14 cellular contexts compared by ENCODE assay signal in the genomic region with DNA sequence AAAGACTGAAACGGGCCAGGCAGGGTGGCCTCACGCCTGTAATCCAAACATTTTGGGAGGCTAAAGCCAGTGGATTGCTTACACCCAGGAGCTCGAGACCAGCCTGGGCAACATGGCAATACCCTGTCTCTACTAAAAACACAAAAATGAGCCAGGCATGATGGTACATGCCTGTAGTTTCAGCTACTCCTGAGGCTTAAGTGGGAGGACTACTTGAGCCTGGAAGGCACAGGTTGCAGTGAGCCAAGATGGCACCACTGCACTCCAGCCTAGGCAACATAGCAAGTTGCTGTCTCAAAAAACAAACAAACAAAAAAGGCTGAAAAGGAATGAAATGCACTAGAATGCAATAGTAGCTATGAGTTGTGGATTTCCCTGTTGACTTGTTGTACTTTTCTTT.
DNase-seq lines count a peak whose midpoint lies in the region; ATAC-seq and TF ChIP-seq lines count a peak whose summit lies in the region.
"Had no signal": no experiment of that assay in that cellular context is flagged by ENCODE, and none has a peak within 500 bp of the region (broad histone marks: within the 10 kb centered on the region; RNA-seq: fewer than 3 reads in every experiment).

No MANE protein-coding gene starts in this region.

- H3K4me1 ChIP-seq in DND-41 (ENCODE audit: insufficient read depth, low read length) (no peaks in the 10 kb centered on the region), IMR-90 (ENCODE audit: control insufficient read depth, insufficient read depth, low read length) (peaks cover 3% of the 10 kb centered on the region; the same call in 1 of the 2 replicates)
- H3K4me1 ChIP-seq: BE2C had no signal

- H3K18ac ChIP-seq in IMR-90 (ENCODE audit: low read depth, low read length): no peak overlapping the region

- POLR2A ChIA-PET in IMR-90 (lab: Charles Lee; ENCODE audit: unreplicated experiment): no interaction called here

- H3K36me3 ChIP-seq in DND-41 (ENCODE audit: insufficient read depth, low read length) (peaks cover 10% of the 10 kb centered on the region), IMR-90 (ENCODE audit: control insufficient read depth, insufficient read depth, low read length) (0 out of 2 replicates have a peak, but pooled peaks cover 1% of the 10 kb centered on the region)
- H3K36me3 ChIP-seq: BE2C had no signal

- H3K27me3 Mint-ChIP-seq in brain (no peaks in the 10 kb centered on the region), type B pancreatic cell (no peaks in the 10 kb centered on the region)
- H3K27me3 Mint-ChIP-seq: CD4-positive, alpha-beta memory T cell had no signal

- H3K79me2 ChIP-seq in DND-41 (ENCODE audit: insufficient read depth, low read length): peaks cover 100% of the 10 kb centered on the region

- in situ Hi-C loops in IMR-90 (cut with MboI; ENCODE audit: low sequenced_read_pairs): no loop called here

- peaks cover 13 to 61% of the 10 kb centered on the region in 2 experiments; a peak in 3 of 4 replicates for H3K79me1 ChIP-seq in IMR-90 (ENCODE audit: low read depth in 1 of 2, low read length in 2 of 2)

- no peak for TF ChIP-seq RAD21 in IMR-90 (IDR thresholded peaks at IDR 0.05; ENCODE audit: low read length)

- no peak overlapping the region for H2BK120ac ChIP-seq in IMR-90 (ENCODE audit: low read depth, low read length)

- BruUV-seq in IMR-90 (replicated peaks; lab: Mats Ljungman, UMichigan): no TSS peak

- DNase-seq in DND-41 (no peak), IMR-90 (no peak), NCI-H82 (lab: John Stamatoyannopoulos, UW) (no peak), type B pancreatic cell (ENCODE audit: extremely low spot score, unreplicated experiment) (no peak), A172 (ENCODE audit: low spot score) (no peak)
- DNase-seq: BE2C; CD4-positive, alpha-beta memory T cell; DMS79; EL had no signal

- CTCF ChIA-PET in IMR-90 (lab: Yijun Ruan, JAX): no interaction called here

- intact Hi-C loops in IMR-90 (cut with micrococcal nuclease): no loop called here

- H3K27ac ChIP-seq in DND-41 (ENCODE audit: low read length) (no peak overlapping the region), IMR-90 (ENCODE audit: insufficient read depth, low read length) (no peak overlapping the region)
- H3K27ac ChIP-seq: A549, C4-2B had no signal

- H3K36me3 Mint-ChIP-seq in brain: peaks cover 41% of the 10 kb centered on the region
- H3K36me3 Mint-ChIP-seq in type B pancreatic cell: peaks cover 11% of the 10 kb centered on the region

- peaks cover 23% of the 10 kb centered on the region; the same call in 1 of the 2 replicates for H4K20me1 ChIP-seq in DND-41 (ENCODE audit: insufficient read depth, low read length)
- H4K20me1 ChIP-seq in IMR-90 (ENCODE audit: insufficient read depth, low read length): no peaks in the 10 kb centered on the region; the same call in none of the 2 replicates

- H4K8ac ChIP-seq in IMR-90 (ENCODE audit: low read depth in 2 of 2, low read length in 2 of 2): 0 out of 4 replicates have a peak overlapping the region, but pooled peaks of 1 of the 2 experiments have one; percentile 2

- dilution Hi-C loops in IMR-90 (cut with HindIII; ENCODE audit: low sequenced_read_pairs, unreplicated experiment): no loop called here

- no peak overlapping the region for H3K56ac ChIP-seq in IMR-90 (ENCODE audit: extremely low read depth, insufficient read depth, low read length)

- H2AK9ac ChIP-seq in IMR-90 (replicated peaks; ENCODE audit: low read depth, low read length, poor library complexity): no peak overlapping the region

- no peak overlapping the region for H2BK15ac ChIP-seq in IMR-90 (ENCODE audit: low read depth, low read length)

- H3K27ac Mint-ChIP-seq in brain: peak overlapping the region in 4 of 5 experiments; percentile 70 to 99 (median 96)
- no peak overlapping the region for H3K27ac Mint-ChIP-seq in type B pancreatic cell
- H3K27ac Mint-ChIP-seq: CD4-positive, alpha-beta memory T cell had no signal

- H3K4me3 ChIP-seq in DND-41 (ENCODE audit: low read depth in 1 of 2, low read length in 2 of 2): no peak overlapping the region
- H3K4me3 ChIP-seq in IMR-90 (ENCODE audit: insufficient read depth, low read depth, low read length): no peak overlapping the region
- H3K4me3 ChIP-seq: A549, HAP-1 had no signal

- TF ChIP-seq CTCF in DND-41 (IDR thresholded peaks at IDR 0.05; ENCODE audit: borderline replicate concordance, extremely low read depth, low read length, poor library complexity, severe bottlenecking) (no peak), IMR-90 (conservative IDR thresholded peaks at IDR 0.05; ENCODE audit: low read depth, low read length) (no peak), brain (conservative IDR thresholded peaks at IDR 0.05) (no peak), type B pancreatic cell (conservative IDR thresholded peaks at IDR 0.05) (no peak)

- 67% methylated on average over 2 of the region's 3 CpGs; no CpG with 5 or more reads in 1 of the 2 experiments for WGBS in IMR-90 (ENCODE audit: extremely low coverage in 2 of 2, insufficient read length in 1 of 2), 2 experiments

- H3K9ac ChIP-seq in DND-41 (ENCODE audit: low read depth, low read length) (no peak overlapping the region), IMR-90 (ENCODE audit: low read depth, low read length) (no peak overlapping the region)

- H3K27me3 ChIP-seq in DND-41 (ENCODE audit: insufficient read depth, low read length, poor library complexity) (no peaks in the 10 kb centered on the region), IMR-90 (ENCODE audit: control insufficient read depth, insufficient read depth, low read length) (no peaks in the 10 kb centered on the region)
- H3K27me3 ChIP-seq: BE2C had no signal

- H3K4me2 ChIP-seq in DND-41 (ENCODE audit: insufficient read depth, low read length): no peak overlapping the region
- H3K4me2 ChIP-seq in IMR-90 (ENCODE audit: low read depth, low read length): no peak overlapping the region
- H3K4me2 ChIP-seq: A549 had no signal

- no peak for TF ChIP-seq POLR2A in IMR-90 (IDR thresholded peaks at IDR 0.05; ENCODE audit: low read depth, low read length)

- H3K4me3 Mint-ChIP-seq in brain (peak overlapping the region in 2 of 5 experiments; percentile 24 to 28), type B pancreatic cell (no peak overlapping the region)
- H3K4me3 Mint-ChIP-seq: CD4-positive, alpha-beta memory T cell had no signal

- H2AK5ac ChIP-seq in IMR-90 (ENCODE audit: low read depth, low read length): peak overlapping the region; percentile 45; the same call in 1 of the 2 replicates

- H3K14ac ChIP-seq in IMR-90 (replicated peaks; ENCODE audit: low read depth, low read length): no peak overlapping the region; the same call in 1 of the 2 replicates

- no peak overlapping the region for H4K5ac ChIP-seq in IMR-90 (ENCODE audit: low read depth, low read length)

- no peak overlapping the region for H4K91ac ChIP-seq in IMR-90 (ENCODE audit: insufficient read depth, low read depth, low read length)

- 0 out of 2 replicates have a peak, but pooled peaks cover 4% of the 10 kb centered on the region for H3K9me1 ChIP-seq in IMR-90 (ENCODE audit: insufficient read depth, low read length)

- H3K9me3 ChIP-seq in DND-41 (ENCODE audit: insufficient read depth, low read length, severe bottlenecking) (peaks cover 28% of the 10 kb centered on the region), IMR-90 (ENCODE audit: control insufficient read depth, insufficient read depth, low read length) (peaks cover 5% of the 10 kb centered on the region; the same call in 1 of the 2 replicates)
- H3K9me3 ChIP-seq: BE2C had no signal

- no peak overlapping the region for H2BK5ac ChIP-seq in IMR-90 (ENCODE audit: low read depth, low read length, poor library complexity, severe bottlenecking)

- H3K9me3 Mint-ChIP-seq in brain (peaks cover 19 to 41% (median 35%) of the 10 kb centered on the region in 5 experiments), type B pancreatic cell (peaks cover 7% of the 10 kb centered on the region)

- H2AFZ ChIP-seq in DND-41 (ENCODE audit: low read depth, low read length) (no peak overlapping the region), IMR-90 (replicated peaks; ENCODE audit: low read length, poor library complexity) (no peak overlapping the region)

- no peak overlapping the region for H3K23ac ChIP-seq in IMR-90 (ENCODE audit: low read depth, low read length)

- ATAC-seq in DND-41 (ENCODE audit: insufficient read depth, low read depth): peak; percentile 22; the same call in 1 of the 3 replicates
- no peak for ATAC-seq in IMR-90 (ENCODE audit: low read depth)
- peak; percentile 60 for ATAC-seq in esophagus mucosa
- ATAC-seq: A549 had no signal

- H3K4ac ChIP-seq in IMR-90 (ENCODE audit: low read depth, low read length): no peak overlapping the region

- H3K4me1 Mint-ChIP-seq in brain: peaks cover 55% of the 10 kb centered on the region
- H3K4me1 Mint-ChIP-seq in type B pancreatic cell (ENCODE audit: unreplicated experiment): peaks cover 17% of the 10 kb centered on the region

- H2BK20ac ChIP-seq in IMR-90 (ENCODE audit: low read depth, low read length): no peak overlapping the region

TF ChIP-seq in IMR-90, 13 proteins besides CTCF, POLR2A, EP300 and RAD21 (continues in another document):
- TF ChIP-seq NFE2L2 (IDR thresholded peaks at IDR 0.05; ENCODE audit: low read depth, low read length) (no peak), CHD1 (IDR thresholded peaks at IDR 0.05; ENCODE audit: low read depth, low read length) (no peak), RFX5 (IDR thresholded peaks at IDR 0.05; ENCODE audit: low read depth, low read length) (no peak), FOS (IDR thresholded peaks at IDR 0.05; ENCODE audit: low read depth, low read length) (no peak), BHLHE40 (IDR thresholded peaks at IDR 0.05; ENCODE audit: low read depth, low read length) (no peak), MXI1 (IDR thresholded peaks at IDR 0.05; ENCODE audit: borderline replicate concordance, low read depth, low read length) (no peak), CEBPB (IDR thresholded peaks at IDR 0.05; ENCODE audit: low read depth, low read length) (no peak)
- TF ChIP-seq, protein P1, sequence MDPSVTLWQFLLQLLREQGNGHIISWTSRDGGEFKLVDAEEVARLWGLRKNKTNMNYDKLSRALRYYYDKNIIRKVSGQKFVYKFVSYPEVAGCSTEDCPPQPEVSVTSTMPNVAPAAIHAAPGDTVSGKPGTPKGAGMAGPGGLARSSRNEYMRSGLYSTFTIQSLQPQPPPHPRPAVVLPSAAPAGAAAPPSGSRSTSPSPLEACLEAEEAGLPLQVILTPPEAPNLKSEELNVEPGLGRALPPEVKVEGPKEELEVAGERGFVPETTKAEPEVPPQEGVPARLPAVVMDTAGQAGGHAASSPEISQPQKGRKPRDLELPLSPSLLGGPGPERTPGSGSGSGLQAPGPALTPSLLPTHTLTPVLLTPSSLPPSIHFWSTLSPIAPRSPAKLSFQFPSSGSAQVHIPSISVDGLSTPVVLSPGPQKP (IDR thresholded peaks at IDR 0.05; ENCODE audit: borderline replicate concordance, low read depth, low read length): no peak
